2 cellular contexts compared by ENCODE assay signal in genomic region chr11:12110714-12111481, GRCh38.
TF ChIP-seq lines count a peak whose summit lies in the region.

No MANE protein-coding gene starts in this region.

TF ChIP-seq in IMR-90, 13 proteins besides CTCF, POLR2A, EP300 and RAD21:
- no peak for TF ChIP-seq ELK1 (IDR thresholded peaks at IDR 0.05; ENCODE audit: borderline replicate concordance, low read depth, low read length)
- no peak; the same call in 1 of the 2 replicates for TF ChIP-seq USF2 (IDR thresholded peaks at IDR 0.05; ENCODE audit: low read depth, low read length)
- no peak for TF ChIP-seq CEBPB (IDR thresholded peaks at IDR 0.05; ENCODE audit: low read depth, low read length)
- no peak for TF ChIP-seq SMC3 (IDR thresholded peaks at IDR 0.05; ENCODE audit: low read depth, low read length)
TF ChIP-seq in IMR-90: peak in this region for 0.

TF ChIP-seq in neural cell, 6 proteins besides CTCF, POLR2A, EP300 and RAD21 (continued from another document):
- no peak for TF ChIP-seq EZH2 (IDR thresholded peaks at IDR 0.05; ENCODE audit: borderline replicate concordance, insufficient read depth, low read length, poor library complexity, severe bottlenecking)
- no peak for TF ChIP-seq REST (IDR thresholded peaks at IDR 0.05; ENCODE audit: borderline replicate concordance)
